Comparison of ENCODE assay signal across 19 cellular contexts in the genomic region with DNA sequence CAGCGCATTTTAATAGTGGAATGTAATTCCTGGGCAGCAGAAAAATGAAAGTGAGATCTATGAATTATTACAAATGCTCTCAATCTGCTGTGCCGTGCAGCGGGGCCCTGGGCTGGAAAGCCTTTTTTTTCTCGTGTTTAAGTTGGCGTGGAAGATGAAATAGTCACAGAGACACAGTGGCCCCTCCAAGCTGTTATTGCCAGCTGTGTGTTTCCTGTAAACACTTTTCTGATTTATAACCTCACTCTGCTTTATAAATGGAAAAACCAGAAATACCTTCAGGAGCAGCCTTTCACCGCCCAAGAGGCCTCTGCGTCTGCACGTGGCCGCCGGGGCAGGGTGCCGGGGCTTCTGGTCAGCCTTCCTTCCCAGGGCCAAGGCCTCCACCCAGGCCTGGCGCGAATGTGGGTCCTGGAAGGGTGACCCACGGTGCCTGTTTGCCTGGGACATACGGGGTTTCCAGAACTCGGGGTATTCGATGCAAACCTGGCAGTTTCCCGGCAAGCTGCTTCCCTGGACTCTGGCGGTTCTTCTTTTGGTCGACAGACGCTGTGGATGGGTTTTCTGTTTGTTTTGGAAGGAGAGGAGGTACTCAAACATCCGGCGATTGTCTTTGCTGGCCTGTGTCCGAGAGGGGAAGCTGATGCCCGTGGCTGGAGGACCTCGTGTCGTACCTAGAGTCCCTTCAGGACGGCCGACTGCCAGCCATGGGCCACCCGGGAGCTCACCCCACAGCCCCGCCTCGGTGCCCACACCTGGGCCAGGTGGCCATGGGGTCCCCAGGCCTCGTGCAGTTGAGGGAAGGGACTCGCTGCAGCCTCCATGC.
DNase-seq lines count a peak whose midpoint lies in the region; ATAC-seq, FAIRE-seq and TF ChIP-seq lines count a peak whose summit lies in the region.
"Had no signal": no experiment of that assay in that cellular context is flagged by ENCODE, and none has a peak within 500 bp of the region (broad histone marks: within the 10 kb centered on the region; RNA-seq: fewer than 3 reads in every experiment).

No MANE protein-coding gene starts in this region.

- no peak for DNase-seq in Calu3
- no peak for DNase-seq in HFF-Myc (ENCODE audit: extremely low read depth, low read depth)
- DNase-seq in chondrocyte (ENCODE audit: low spot score) = no peak
- DNase-seq in mesothelial cell of epicardium (ENCODE audit: low spot score in 2 of 2, unreplicated experiment in 2 of 2) = no peak
- no peak for DNase-seq in GOT3 (lab: John Stamatoyannopoulos, UW)
- no peak for DNase-seq in activated CD4-positive, CD25-positive, alpha-beta regulatory T cell (lab: John Stamatoyannopoulos, UW)
- DNase-seq in urothelium cell line (ENCODE audit: low spot score) = no peak
- DNase-seq: activated T-cell treated with anti-CD3 and anti-CD28 coated beads for 4 hours; DMS79 treated with DMSO at 0.1 percent for 48 hours; gastrocnemius medialis; NCI-H446 treated with DMSO at 0.1 percent for 48 hours; occipital lobe; stimulated activated naive B cell treated with anti-CD40 and anti-IgM and Interleukin-4, amounts not matched to agents 10 μg/mL and 1 μg/mL and 100 μg/mL, for 72 hours had no signal

- ATAC-seq in HG03039 (IDR thresholded peaks at IDR 0.05; ENCODE audit: unreplicated experiment) = no peak
- ATAC-seq: activated CD4-positive, CD25-positive, alpha-beta regulatory T cell treated with anti-CD3 and anti-CD28 coated beads, Interleukin-2, amount 50 U/mL, for 24 hours; T-cell had no signal

- no peak overlapping the region for H3K27ac Mint-ChIP-seq in Calu3 (ENCODE audit: unreplicated experiment)
- H3K27ac Mint-ChIP-seq in chondrocyte (ENCODE audit: unreplicated experiment) = no peak overlapping the region
- no peak overlapping the region for H3K27ac Mint-ChIP-seq in mesothelial cell of epicardium
- H3K27ac Mint-ChIP-seq: activated naive CD8-positive, alpha-beta T cell treated with anti-CD3 and anti-CD28 coated beads for 36 hours; stimulated activated naive B cell treated with anti-CD40 and anti-IgM and Interleukin-4, amounts not matched to agents 10 μg/mL and 1 μg/mL and 100 μg/mL, for 72 hours; T-cell had no signal

- BruUV-seq in Calu3 (replicated peaks; lab: Mats Ljungman, UMichigan) = no TSS peak

- FAIRE-seq in urothelium cell line (lab: Jason Lieb, UNC) = no peak
- FAIRE-seq: bronchial epithelial cell had no signal

- H3K9me3 Mint-ChIP-seq in Calu3 (ENCODE audit: low read depth, unreplicated experiment) = no peaks in the 10 kb centered on the region
- no peaks in the 10 kb centered on the region for H3K9me3 Mint-ChIP-seq in chondrocyte (ENCODE audit: low read depth)
- no peaks in the 10 kb centered on the region for H3K9me3 Mint-ChIP-seq in mesothelial cell of epicardium
- H3K9me3 Mint-ChIP-seq: activated naive CD8-positive, alpha-beta T cell treated with anti-CD3 and anti-CD28 coated beads for 36 hours; H9; T-cell had no signal

- CTCF ChIA-PET in Calu3 (lab: Charles Lee) = no interaction called here

- H3K36me3 Mint-ChIP-seq in Calu3 (ENCODE audit: insufficient read depth, unreplicated experiment) (peaks cover 6% of the 10 kb centered on the region), chondrocyte (ENCODE audit: low read depth) (no peaks in the 10 kb centered on the region), mesothelial cell of epicardium (no peaks in the 10 kb centered on the region)
- H3K36me3 Mint-ChIP-seq: activated naive CD8-positive, alpha-beta T cell treated with anti-CD3 and anti-CD28 coated beads for 36 hours; T-cell had no signal

- peak overlapping the region; percentile 56 for H3K4me3 Mint-ChIP-seq in Calu3 (ENCODE audit: low read depth, unreplicated experiment)
- H3K4me3 Mint-ChIP-seq in chondrocyte (ENCODE audit: unreplicated experiment) = no peak overlapping the region
- peak overlapping the region; percentile 38 for H3K4me3 Mint-ChIP-seq in mesothelial cell of epicardium
- H3K4me3 Mint-ChIP-seq: activated naive CD8-positive, alpha-beta T cell treated with anti-CD3 and anti-CD28 coated beads for 36 hours; H9; stimulated activated naive B cell treated with anti-CD40 and anti-IgM and Interleukin-4, amounts not matched to agents 10 μg/mL and 1 μg/mL and 100 μg/mL, for 72 hours; T-cell had no signal

- no peaks in the 10 kb centered on the region for H3K27me3 Mint-ChIP-seq in Calu3 (ENCODE audit: unreplicated experiment)
- peaks cover 17% of the 10 kb centered on the region for H3K27me3 Mint-ChIP-seq in chondrocyte (ENCODE audit: low read depth)
- no peaks in the 10 kb centered on the region for H3K27me3 Mint-ChIP-seq in mesothelial cell of epicardium (ENCODE audit: low read depth)

- no peak overlapping the region for H3K4me3 ChIP-seq in HFF-Myc (replicated peaks; ENCODE audit: low read depth, low read length)

- TF ChIP-seq CTCF in Calu3 (IDR thresholded peaks at IDR 0.05; ENCODE audit: unreplicated experiment) = no peak
- peak; percentile 2 for TF ChIP-seq CTCF in HFF-Myc (IDR thresholded peaks at IDR 0.05; ENCODE audit: low read depth, low read length, missing control alignments)
- peak; percentile 37 for TF ChIP-seq CTCF in chondrocyte (IDR thresholded peaks at IDR 0.05)
- no peak for TF ChIP-seq CTCF in mesothelial cell of epicardium (IDR thresholded peaks at IDR 0.05; ENCODE audit: unreplicated experiment)

- no peaks in the 10 kb centered on the region for H3K4me1 Mint-ChIP-seq in Calu3 (ENCODE audit: low read depth, unreplicated experiment)
- H3K4me1 Mint-ChIP-seq in chondrocyte (ENCODE audit: low read depth) = no peaks in the 10 kb centered on the region
- peaks cover 8% of the 10 kb centered on the region for H3K4me1 Mint-ChIP-seq in mesothelial cell of epicardium
- H3K4me1 Mint-ChIP-seq: activated naive CD8-positive, alpha-beta T cell treated with anti-CD3 and anti-CD28 coated beads for 36 hours; H9; stimulated activated naive B cell treated with anti-CD40 and anti-IgM and Interleukin-4, amounts not matched to agents 10 μg/mL and 1 μg/mL and 100 μg/mL, for 72 hours; T-cell had no signal

- intact Hi-C loops in Calu3 (cut with micrococcal nuclease; ENCODE audit: unreplicated experiment) = no loop called here

Comparison
In these comparisons a context has a peak if more than half of its experiments do, and no peak if none do; other contexts are left out.
1. CTCF ChIP-seq: peak in HFF-Myc (single experiment) and chondrocyte (single experiment); none in Calu3 (single experiment) and mesothelial cell of epicardium (single experiment).